12 cellular contexts compared by ENCODE assay signal in the genomic region with DNA sequence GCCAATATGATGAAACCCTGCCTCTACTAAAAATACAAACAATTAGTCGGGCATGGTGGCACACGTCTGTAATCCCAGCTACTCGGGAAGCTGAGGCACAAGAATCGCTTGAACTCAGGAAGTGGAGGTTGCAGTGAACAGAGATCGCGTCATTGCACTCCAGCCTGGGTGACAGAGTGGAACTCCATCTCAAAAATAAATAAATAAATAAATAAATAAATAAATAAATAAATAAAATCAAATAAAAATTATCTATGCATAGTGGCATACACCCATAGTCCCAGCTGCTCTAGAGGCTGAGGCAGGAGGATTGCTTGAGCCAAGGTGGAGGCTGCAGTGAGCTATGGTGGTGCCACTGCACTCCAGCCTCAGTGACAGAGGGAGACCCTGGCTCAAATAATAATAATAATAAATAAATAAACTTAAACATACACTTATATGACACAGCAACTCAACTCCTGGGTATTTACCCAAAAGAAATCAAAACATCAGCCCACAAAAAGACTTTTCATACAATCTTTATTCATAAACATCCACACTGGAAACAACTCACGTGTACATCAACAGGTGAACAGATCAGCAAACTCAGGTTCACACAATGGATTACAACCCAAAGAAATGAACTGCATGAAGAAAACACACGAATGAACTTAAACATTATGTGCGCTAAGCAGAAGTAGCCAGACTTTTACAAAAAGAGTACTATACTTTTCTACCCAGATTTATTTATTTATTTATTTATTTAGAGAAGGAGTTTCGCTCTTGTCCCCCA. TPM values are rescaled to one million over a fixed set of nuclear protein-coding genes. Genes with fewer than 3 reads are reported as not detected.
"Had no signal": no experiment of that assay in that cellular context is flagged by ENCODE, and none has a peak within 500 bp of the region (broad histone marks: within the 10 kb centered on the region; RNA-seq: fewer than 3 reads in every experiment).

No MANE protein-coding gene starts in this region.

- DNase-seq: H9, HCEC 1CT, HFFc6, IMR-90, KG1 had no signal

- H2AFZ ChIP-seq: GM23338 had no signal

- H3K4me2 ChIP-seq: GM23338 had no signal

- FAIRE-seq: H1, H54, HepG2, K562 had no signal

- H3K4me3 ChIP-seq: GM23338, K562 had no signal

- ATAC-seq: GM23338, HepG2, K562 had no signal

- H3K27ac ChIP-seq: HL-60 had no signal

RNA-seq across cellular contexts. Expression of gene LGALS7, which starts 6.9 kb away (rescaled TPM):
- total RNA-seq: GM23338, H1, H9, HepG2, HFFc6, HT1080, IMR-90, K562 had no signal
- polyA plus RNA-seq: IMR-90, K562 had no signal

RNA-seq across cellular contexts. Expression of gene LGALS7B, which starts 22.5 kb away (rescaled TPM):
- total RNA-seq: H1, HFFc6, HT1080, IMR-90, K562 had no signal
- polyA plus RNA-seq: IMR-90, K562 had no signal

RNA-seq across cellular contexts. Expression of gene LGALS4, which starts 46.3 kb away (rescaled TPM):
- total RNA-seq: IMR-90 had no signal
- polyA plus RNA-seq: GM23338 had no signal
